6 cellular contexts compared by ENCODE assay signal in genomic region chr15:47551559-47551958, GRCh38.
"Had no signal": no experiment of that assay in that cellular context is flagged by ENCODE, and none has a peak within 500 bp of the region (broad histone marks: within the 10 kb centered on the region; RNA-seq: fewer than 3 reads in every experiment).

No MANE protein-coding gene starts in this region.

- H2AFZ ChIP-seq: GM23338 had no signal

- FAIRE-seq: H1, H54 had no signal

- H3K4me2 ChIP-seq: GM23338, KMS-11 had no signal

- H3K9ac ChIP-seq: KMS-11 had no signal

- DNase-seq: IMR-90 had no signal

- H3K27ac ChIP-seq: HL-60, KMS-11 had no signal

- H3K4me3 ChIP-seq: GM23338 had no signal
